Comparison of ENCODE assay signal across 1 cellular context in genomic region chr10:32229788-32230187, GRCh38.
TF ChIP-seq lines count a peak whose summit lies in the region.

No MANE protein-coding gene starts in this region.

TF ChIP-seq in K562, 482 proteins besides CTCF, POLR2A, EP300 and RAD21:
- TF ChIP-seq MAFG (tag; conservative IDR thresholded peaks at IDR 0.05): peak; percentile 96
- TF ChIP-seq MAFF (IDR thresholded peaks at IDR 0.05; ENCODE audit: low read length): peak; percentile 64
- peak; percentile 75 for TF ChIP-seq MAFK (IDR thresholded peaks at IDR 0.05; ENCODE audit: low read length)
- TF ChIP-seq C11orf30 (IDR thresholded peaks at IDR 0.05; ENCODE audit: low read depth): peak; percentile 98
- TF ChIP-seq ZNF316 (IDR thresholded peaks at IDR 0.05): peak; percentile 99
